Comparison of ENCODE assay signal across 1 cellular context in genomic region chr1:9258629-9259028, GRCh38.
TF ChIP-seq lines count a peak whose summit lies in the region.

No MANE protein-coding gene starts in this region.

TF ChIP-seq in K562, 482 proteins besides CTCF, POLR2A, EP300 and RAD21:
- TF ChIP-seq ZNF354B (CRISPR knock-in tag; IDR thresholded peaks at IDR 0.05) (no peak), ZNF395 (CRISPR knock-in tag; IDR thresholded peaks at IDR 0.05) (peak; percentile 37; the same call in 1 of the 2 replicates), ZBTB5 (IDR thresholded peaks at IDR 0.05) (0 out of 2 replicates have a peak, but pooled peaks have one; percentile 16), NFYB (IDR thresholded peaks at IDR 0.05; ENCODE audit: extremely low read depth, insufficient read length) (no peak), HLTF (IDR thresholded peaks at IDR 0.05) (0 out of 2 replicates have a peak, but pooled peaks have one; percentile 18)
